Comparison of ENCODE assay signal across 1 cellular context in genomic region chr17:15944720-15945492, GRCh38.
TF ChIP-seq lines count a peak whose summit lies in the region.

TSS of gene ADORA2B (plus strand) at chr17:15945130. CDS start at chr17:15945249, 119 bp downstream.

TF ChIP-seq in K562, 482 proteins besides CTCF, POLR2A, EP300 and RAD21 (continued from another document and continues in another):
- TF ChIP-seq KDM4B (IDR thresholded peaks at IDR 0.05; ENCODE audit: borderline replicate concordance in 2 of 2, low read depth in 1 of 2) = no peak
- no peak for TF ChIP-seq ZNF436 (CRISPR knock-in tag; IDR thresholded peaks at IDR 0.05)
- TF ChIP-seq NR4A1 (CRISPR knock-in tag; IDR thresholded peaks at IDR 0.05) = peak; percentile 16; the same call in 1 of the 2 replicates
- TF ChIP-seq NR4A1 (tag; IDR thresholded peaks at IDR 0.05) = no peak
- peak; percentile 82 for TF ChIP-seq FIP1L1 (IDR thresholded peaks at IDR 0.05; ENCODE audit: low read depth, low read length, poor library complexity, severe bottlenecking)
- TF ChIP-seq ZNF583 (CRISPR knock-in tag; IDR thresholded peaks at IDR 0.05) = 0 out of 2 replicates have a peak, but pooled peaks have one; percentile 42
- TF ChIP-seq BRD4 (IDR thresholded peaks at IDR 0.05) = no peak
- TF ChIP-seq ZNF511 (CRISPR knock-in tag; IDR thresholded peaks at IDR 0.05) = peak; percentile 89
- no peak for TF ChIP-seq TCFL5 (CRISPR knock-in tag; conservative IDR thresholded peaks at IDR 0.05)
- no peak for TF ChIP-seq NFXL1 (CRISPR knock-in tag; IDR thresholded peaks at IDR 0.05)
- peak; percentile 65 for TF ChIP-seq U2AF1 (optimal IDR thresholded peaks at IDR 0.05; ENCODE audit: low read depth, low read length)
- no peak for TF ChIP-seq FOSL1 (tag; conservative IDR thresholded peaks at IDR 0.05)
- peak; percentile 79 for TF ChIP-seq CXXC5 (CRISPR knock-in tag; IDR thresholded peaks at IDR 0.05)
- TF ChIP-seq ZNF134 (CRISPR knock-in tag; conservative IDR thresholded peaks at IDR 0.05) = no peak
- no peak for TF ChIP-seq SETDB1 (IDR thresholded peaks at IDR 0.05; ENCODE audit: low read length)
- no peak for TF ChIP-seq NFRKB (IDR thresholded peaks at IDR 0.05; ENCODE audit: low read depth)
- TF ChIP-seq E2F4 (CRISPR knock-in tag; IDR thresholded peaks at IDR 0.05; ENCODE audit: low read depth) = no peak
- TF ChIP-seq ZNF780A (CRISPR knock-in tag; IDR thresholded peaks at IDR 0.05) = no peak
- TF ChIP-seq HMGXB4 (CRISPR knock-in tag; IDR thresholded peaks at IDR 0.05) = peak; percentile 68; the same call in 1 of the 2 replicates
- TF ChIP-seq MECOM (CRISPR knock-in tag; IDR thresholded peaks at IDR 0.05) = no peak
- TF ChIP-seq ZNF146 (CRISPR knock-in tag; IDR thresholded peaks at IDR 0.05; ENCODE audit: unreplicated experiment) = no peak
- TF ChIP-seq FOXK2 (conservative IDR thresholded peaks at IDR 0.05 in 1 of 2, IDR thresholded peaks at IDR 0.05 in 1 of 2; ENCODE audit: low read depth in 2 of 2) = no peak
- no peak for TF ChIP-seq USF2 (CRISPR knock-in tag; IDR thresholded peaks at IDR 0.05)
- TF ChIP-seq GABPB1 (CRISPR knock-in tag; IDR thresholded peaks at IDR 0.05) = peak; percentile 40
- TF ChIP-seq, protein P1, sequence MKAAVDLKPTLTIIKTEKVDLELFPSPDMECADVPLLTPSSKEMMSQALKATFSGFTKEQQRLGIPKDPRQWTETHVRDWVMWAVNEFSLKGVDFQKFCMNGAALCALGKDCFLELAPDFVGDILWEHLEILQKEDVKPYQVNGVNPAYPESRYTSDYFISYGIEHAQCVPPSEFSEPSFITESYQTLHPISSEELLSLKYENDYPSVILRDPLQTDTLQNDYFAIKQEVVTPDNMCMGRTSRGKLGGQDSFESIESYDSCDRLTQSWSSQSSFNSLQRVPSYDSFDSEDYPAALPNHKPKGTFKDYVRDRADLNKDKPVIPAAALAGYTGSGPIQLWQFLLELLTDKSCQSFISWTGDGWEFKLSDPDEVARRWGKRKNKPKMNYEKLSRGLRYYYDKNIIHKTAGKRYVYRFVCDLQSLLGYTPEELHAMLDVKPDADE (conservative IDR thresholded peaks at IDR 0.05; ENCODE audit: control insufficient read depth, low read depth, low read length) = 0 out of 2 replicates have a peak, but pooled peaks have one; percentile 28
- no peak for TF ChIP-seq SUPT5H (IDR thresholded peaks at IDR 0.05)
- no peak for TF ChIP-seq ZNF449 (CRISPR knock-in tag; IDR thresholded peaks at IDR 0.05)
- TF ChIP-seq SRSF3 (IDR thresholded peaks at IDR 0.05; ENCODE audit: insufficient read depth, low read length) = no peak
- 0 out of 2 replicates have a peak, but pooled peaks have one; percentile 21 for TF ChIP-seq ZNF197 (CRISPR knock-in tag; IDR thresholded peaks at IDR 0.05; ENCODE audit: low read depth)
- TF ChIP-seq SP1 (CRISPR knock-in tag; IDR thresholded peaks at IDR 0.05) = 0 out of 2 replicates have a peak, but pooled peaks have one; percentile 45
- TF ChIP-seq ARID3B (CRISPR knock-in tag; IDR thresholded peaks at IDR 0.05; ENCODE audit: borderline replicate concordance) = no peak
- TF ChIP-seq FUS (optimal IDR thresholded peaks at IDR 0.05; ENCODE audit: low read depth, low read length) = peak; percentile 66
- TF ChIP-seq CREB1 (IDR thresholded peaks at IDR 0.05) = no peak; the same call in 1 of the 2 replicates
- TF ChIP-seq CREB1 (CRISPR knock-in tag; IDR thresholded peaks at IDR 0.05) = 0 out of 2 replicates have a peak, but pooled peaks have one; percentile 39
- TF ChIP-seq ZNF431 (CRISPR knock-in tag; IDR thresholded peaks at IDR 0.05) = peak; percentile 53
- no peak for TF ChIP-seq ZBTB11 (CRISPR knock-in tag; IDR thresholded peaks at IDR 0.05)
- TF ChIP-seq, protein P2, sequence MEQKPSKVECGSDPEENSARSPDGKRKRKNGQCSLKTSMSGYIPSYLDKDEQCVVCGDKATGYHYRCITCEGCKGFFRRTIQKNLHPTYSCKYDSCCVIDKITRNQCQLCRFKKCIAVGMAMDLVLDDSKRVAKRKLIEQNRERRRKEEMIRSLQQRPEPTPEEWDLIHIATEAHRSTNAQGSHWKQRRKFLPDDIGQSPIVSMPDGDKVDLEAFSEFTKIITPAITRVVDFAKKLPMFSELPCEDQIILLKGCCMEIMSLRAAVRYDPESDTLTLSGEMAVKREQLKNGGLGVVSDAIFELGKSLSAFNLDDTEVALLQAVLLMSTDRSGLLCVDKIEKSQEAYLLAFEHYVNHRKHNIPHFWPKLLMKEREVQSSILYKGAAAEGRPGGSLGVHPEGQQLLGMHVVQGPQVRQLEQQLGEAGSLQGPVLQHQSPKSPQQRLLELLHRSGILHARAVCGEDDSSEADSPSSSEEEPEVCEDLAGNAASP (IDR thresholded peaks at IDR 0.05) = no peak
- TF ChIP-seq ATF4 (CRISPR knock-in tag; IDR thresholded peaks at IDR 0.05) = no peak
- no peak for TF ChIP-seq GTF2E2 (tag; IDR thresholded peaks at IDR 0.05)
- TF ChIP-seq ILF3 (IDR thresholded peaks at IDR 0.05; ENCODE audit: borderline replicate concordance) = no peak
- TF ChIP-seq NONO (IDR thresholded peaks at IDR 0.05; ENCODE audit: low read depth in 2 of 2, low read length in 1 of 2) = 0 out of 4 replicates have a peak, but pooled peaks of 1 of the 2 experiments have one; percentile 29
- peak; percentile 34; the same call in 1 of the 2 replicates for TF ChIP-seq ELF1 (tag; IDR thresholded peaks at IDR 0.05)
- 0 out of 2 replicates have a peak, but pooled peaks have one; percentile 23 for TF ChIP-seq HDAC6 (IDR thresholded peaks at IDR 0.05; ENCODE audit: low read depth, low read length)
- TF ChIP-seq ZFPM2 (CRISPR knock-in tag; IDR thresholded peaks at IDR 0.05) = no peak
- no peak for TF ChIP-seq C11orf30 (IDR thresholded peaks at IDR 0.05; ENCODE audit: low read depth)
- no peak for TF ChIP-seq MTF1 (CRISPR knock-in tag; IDR thresholded peaks at IDR 0.05; ENCODE audit: borderline replicate concordance)
- TF ChIP-seq TEAD1 (CRISPR knock-in tag; IDR thresholded peaks at IDR 0.05) = peak in 1 of 2 experiments; percentile 80; a peak in 2 of 4 replicates
- no peak for TF ChIP-seq ATF7 (IDR thresholded peaks at IDR 0.05)
- TF ChIP-seq KDM5B (IDR thresholded peaks at IDR 0.05; ENCODE audit: insufficient replicate concordance, low read depth, low read length) = peak; percentile 46
- TF ChIP-seq ETV5 (CRISPR knock-in tag; IDR thresholded peaks at IDR 0.05; ENCODE audit: low read depth) = no peak
- TF ChIP-seq RAD51 (IDR thresholded peaks at IDR 0.05; ENCODE audit: borderline replicate concordance, low read depth) = no peak
